19 cellular contexts compared by ENCODE assay signal in the genomic region with DNA sequence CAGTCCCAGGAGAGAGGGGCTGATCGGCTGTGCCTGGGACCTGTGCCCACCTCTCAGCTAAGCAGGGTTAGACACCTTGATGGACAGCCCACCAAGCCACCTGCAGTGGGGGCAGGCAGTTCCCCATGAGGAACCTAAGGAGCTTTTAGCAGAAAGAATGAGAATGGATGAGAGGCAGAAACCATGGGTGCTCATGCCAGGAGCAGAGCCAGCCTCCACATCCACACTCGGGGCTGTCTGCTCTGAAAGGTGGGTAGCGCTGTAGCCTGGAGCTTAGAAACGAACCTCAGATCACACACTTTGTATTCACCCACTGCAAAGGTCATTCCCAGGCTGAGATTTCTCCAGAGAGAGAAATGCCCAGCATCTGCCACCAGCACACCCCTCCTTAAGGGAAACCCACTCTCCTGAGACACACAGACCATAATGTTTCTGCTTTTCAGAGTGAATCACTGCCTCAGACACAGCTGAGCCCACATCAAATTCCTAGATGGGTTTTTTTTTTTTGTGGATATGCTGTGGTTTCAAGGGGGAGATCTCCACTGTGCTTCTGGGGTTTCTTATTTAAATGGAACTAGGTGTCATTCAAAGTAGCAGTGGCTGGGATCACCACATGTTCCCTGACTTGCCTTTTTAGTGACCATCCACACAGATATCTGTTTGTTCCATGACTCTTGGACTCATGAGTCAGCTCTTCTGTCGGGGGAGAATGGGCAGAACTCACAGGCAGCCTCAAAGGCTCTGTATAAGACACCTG.
A peak's percentile ranks its signal among the peaks of the same experiment; 100 is the strongest.
DNase-seq lines count a peak whose midpoint lies in the region; ATAC-seq and TF ChIP-seq lines count a peak whose summit lies in the region.
"Had no signal": no experiment of that assay in that cellular context is flagged by ENCODE, and none has a peak within 500 bp of the region (broad histone marks: within the 10 kb centered on the region; RNA-seq: fewer than 3 reads in every experiment).

No MANE protein-coding gene starts in this region.

- no peak for DNase-seq in GM23338 (ENCODE audit: low spot score)
- peak; percentile 55 to 72 for DNase-seq in SJCRH30
- DNase-seq in fibroblast of villous mesenchyme (ENCODE audit: low read depth), result peak; percentile 9
- no peak for DNase-seq in activated naive CD8-positive, alpha-beta T cell treated with anti-CD3 and anti-CD28 coated beads for 36 hours
- no peak for DNase-seq in AG08396 (ENCODE audit: low spot score)
- no peak for DNase-seq in NCI-H1417 (lab: John Stamatoyannopoulos, UW)
- DNase-seq: activated CD4-positive, CD25-positive, alpha-beta regulatory T cell; activated effector memory CD4-positive, alpha-beta T cell treated with Interleukin-2 at 50 U/mL for 16 hours; CD4-positive, CD25-positive, alpha-beta regulatory T cell; dorsolateral prefrontal cortex; NCI-H1105; NCI-H446; nucleus accumbens; thyroid gland had no signal

- peak overlapping the region; percentile 21; the same call in 1 of the 2 replicates for H3K27ac Mint-ChIP-seq in GM23338
- no peak overlapping the region for H3K27ac Mint-ChIP-seq in activated naive CD8-positive, alpha-beta T cell treated with anti-CD3 and anti-CD28 coated beads for 36 hours
- H3K27ac Mint-ChIP-seq: CD4-positive, CD25-positive, alpha-beta regulatory T cell; mesothelial cell of epicardium had no signal

- peak overlapping the region; percentile 15 for H3K9ac ChIP-seq in skeletal muscle satellite cell (ENCODE audit: low read depth, low read length)

- H3K4me1 ChIP-seq in GM23338 (ENCODE audit: insufficient read depth) (peaks cover 10% of the 10 kb centered on the region), SJCRH30 (peaks cover 24% of the 10 kb centered on the region), skeletal muscle satellite cell (ENCODE audit: control insufficient read depth, insufficient read depth, low read length) (peaks cover 23% of the 10 kb centered on the region)
- H3K4me1 ChIP-seq: thyroid gland had no signal

- no peak for ATAC-seq in GM23338
- ATAC-seq: esophagus mucosa, GM12878, HCT116 had no signal

- 0 out of 3 replicates have a peak, but pooled peaks cover 6% of the 10 kb centered on the region for H3K9me3 Mint-ChIP-seq in GM23338
- peaks cover 7% of the 10 kb centered on the region for H3K9me3 Mint-ChIP-seq in activated naive CD8-positive, alpha-beta T cell treated with anti-CD3 and anti-CD28 coated beads for 36 hours

- no peak for TF ChIP-seq CTCF in GM23338 (conservative IDR thresholded peaks at IDR 0.05; ENCODE audit: low read depth in 2 of 2)
- TF ChIP-seq CTCF in fibroblast of villous mesenchyme (IDR thresholded peaks at IDR 0.05; ENCODE audit: insufficient read depth, low read depth, low read length), result no peak

- no peaks in the 10 kb centered on the region for H3F3A ChIP-seq in GM23338 (replicated peaks; ENCODE audit: low read depth)

- H3K36me3 Mint-ChIP-seq in GM23338 (ENCODE audit: low read depth), result no peaks in the 10 kb centered on the region; the same call in 2 of the 3 replicates
- no peaks in the 10 kb centered on the region for H3K36me3 Mint-ChIP-seq in activated naive CD8-positive, alpha-beta T cell treated with anti-CD3 and anti-CD28 coated beads for 36 hours
- H3K36me3 Mint-ChIP-seq: CD4-positive, CD25-positive, alpha-beta regulatory T cell had no signal

- H3K36me3 ChIP-seq in GM23338 (ENCODE audit: insufficient read depth) (no peaks in the 10 kb centered on the region), SJCRH30 (peaks cover 17% of the 10 kb centered on the region), skeletal muscle satellite cell (ENCODE audit: insufficient read depth, low read length) (no peaks in the 10 kb centered on the region)
- H3K36me3 ChIP-seq: thyroid gland had no signal

- no peak overlapping the region for H3K4me3 Mint-ChIP-seq in GM23338
- H3K4me3 Mint-ChIP-seq in activated naive CD8-positive, alpha-beta T cell treated with anti-CD3 and anti-CD28 coated beads for 36 hours, result no peak overlapping the region
- H3K4me3 Mint-ChIP-seq: CD4-positive, CD25-positive, alpha-beta regulatory T cell; mesothelial cell of epicardium had no signal

- H3K4me2 ChIP-seq in GM23338 (no peak overlapping the region), skeletal muscle satellite cell (ENCODE audit: low read length) (no peak overlapping the region)

- peaks cover 2% of the 10 kb centered on the region for H3K27me3 Mint-ChIP-seq in GM23338 (ENCODE audit: insufficient read depth, low read depth, poor library complexity)
- peaks cover 9% of the 10 kb centered on the region for H3K27me3 Mint-ChIP-seq in activated naive CD8-positive, alpha-beta T cell treated with anti-CD3 and anti-CD28 coated beads for 36 hours

- H3K4me3 ChIP-seq in GM23338, result no peak overlapping the region
- H3K4me3 ChIP-seq in SJCRH30, result no peak overlapping the region
- no peak overlapping the region for H3K4me3 ChIP-seq in fibroblast of villous mesenchyme (ENCODE audit: low read depth, low read length)
- no peak overlapping the region for H3K4me3 ChIP-seq in skeletal muscle satellite cell (ENCODE audit: low read length)
- H3K4me3 ChIP-seq: dorsolateral prefrontal cortex, GM12878, thyroid gland had no signal

- no peaks in the 10 kb centered on the region for H4K20me1 ChIP-seq in GM23338 (replicated peaks; ENCODE audit: insufficient read depth)

- no peaks in the 10 kb centered on the region for H3K9me2 ChIP-seq in GM23338 (ENCODE audit: insufficient read depth)

- no peak overlapping the region; the same call in 1 of the 2 replicates for H2AFZ ChIP-seq in GM23338

- H3K4me1 Mint-ChIP-seq in GM23338, result peaks cover 20% of the 10 kb centered on the region
- H3K4me1 Mint-ChIP-seq in activated naive CD8-positive, alpha-beta T cell treated with anti-CD3 and anti-CD28 coated beads for 36 hours, result peaks cover under 1% of the 10 kb centered on the region
- H3K4me1 Mint-ChIP-seq: CD4-positive, CD25-positive, alpha-beta regulatory T cell had no signal

- H3K27me3 ChIP-seq in GM23338 (ENCODE audit: insufficient read depth), result no peaks in the 10 kb centered on the region
- H3K27me3 ChIP-seq in SJCRH30, result no peaks in the 10 kb centered on the region
- H3K27me3 ChIP-seq in skeletal muscle satellite cell (ENCODE audit: control insufficient read depth, insufficient read depth, low read length), result no peaks in the 10 kb centered on the region
- H3K27me3 ChIP-seq: dorsolateral prefrontal cortex, thyroid gland had no signal

- H3K79me2 ChIP-seq in GM23338 (replicated peaks; ENCODE audit: insufficient read depth), result no peaks in the 10 kb centered on the region

- H3K27ac ChIP-seq in GM23338 (ENCODE audit: low read depth) (no peak overlapping the region), SJCRH30 (peak overlapping the region; percentile 41)
- H3K27ac ChIP-seq: dorsolateral prefrontal cortex, thyroid gland had no signal

- peaks cover 6% of the 10 kb centered on the region; the same call in 1 of the 2 replicates for H3K9me3 ChIP-seq in SJCRH30 (replicated peaks)
- peaks cover 12% of the 10 kb centered on the region for H3K9me3 ChIP-seq in skeletal muscle satellite cell (replicated peaks; ENCODE audit: low read length)
- H3K9me3 ChIP-seq: thyroid gland had no signal

TF ChIP-seq in GM23338, 12 proteins besides CTCF, POLR2A, EP300 and RAD21 (continues in another document):
- TF ChIP-seq JUNB (IDR thresholded peaks at IDR 0.05; ENCODE audit: unreplicated experiment) (no peak), CREB1 (CRISPR knock-in tag; IDR thresholded peaks at IDR 0.05; ENCODE audit: low read depth) (no peak), EZH2phosphoT487 (IDR thresholded peaks at IDR 0.05; ENCODE audit: unreplicated experiment) (no peak), ZNF114 (CRISPR knock-in tag; IDR thresholded peaks at IDR 0.05) (no peak), EZH2 (IDR thresholded peaks at IDR 0.05; ENCODE audit: low read depth, unreplicated experiment) (no peak), STAT1 (IDR thresholded peaks at IDR 0.05; ENCODE audit: unreplicated experiment) (no peak), ZNF331 (CRISPR knock-in tag; IDR thresholded peaks at IDR 0.05; ENCODE audit: low read depth) (no peak), POLR2AphosphoS5 (IDR thresholded peaks at IDR 0.05; ENCODE audit: low read depth) (no peak)

Comparison
In these comparisons a context has a peak if more than half of its experiments do, and no peak if none do; other contexts are left out.
1. DNase-seq: peak in SJCRH30 (2 of 2) and fibroblast of villous mesenchyme (single experiment); none in GM23338 (single experiment), activated naive CD8-positive, alpha-beta T cell treated with anti-CD3 and anti-CD28 coated beads for 36 hours (single experiment), AG08396 (single experiment) and NCI-H1417 (0 of 3).